1 cellular context compared by ENCODE assay signal in the genomic region with DNA sequence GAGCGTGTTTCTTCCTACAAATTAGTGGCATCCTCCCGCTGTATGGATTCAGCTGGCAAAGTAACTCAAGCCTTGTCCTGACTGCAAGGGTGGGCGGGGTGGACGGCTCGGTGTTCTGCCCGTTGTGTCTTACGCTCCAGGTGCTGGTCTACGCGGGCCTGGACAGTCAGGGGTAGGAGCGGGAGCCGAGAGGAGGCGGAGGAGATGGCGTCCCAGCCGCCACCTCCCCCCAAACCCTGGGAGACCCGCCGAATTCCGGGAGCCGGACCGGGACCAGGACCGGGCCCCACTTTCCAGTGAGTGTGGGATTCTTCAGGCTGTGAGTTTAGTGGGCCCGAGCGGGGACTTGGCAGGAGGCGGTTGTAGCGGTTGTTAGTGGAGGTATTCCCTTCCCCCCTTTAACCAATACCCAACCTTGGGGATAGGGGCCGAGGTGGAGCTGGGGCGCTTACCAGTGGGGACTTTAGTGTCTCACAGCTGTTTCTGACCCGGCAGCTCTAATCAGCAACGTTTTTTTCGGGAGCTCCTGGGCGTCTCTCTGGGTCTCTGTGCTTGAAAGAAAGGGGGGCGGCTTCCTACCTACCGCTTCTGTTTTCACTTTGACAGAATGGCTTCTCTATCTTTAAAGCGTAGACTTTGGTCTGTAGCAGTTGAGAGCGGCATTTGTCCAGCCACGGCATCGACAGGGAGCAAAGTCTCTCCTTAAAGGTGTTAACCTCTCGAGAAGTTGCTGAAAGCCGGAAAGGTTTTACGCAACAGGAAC.
TF ChIP-seq lines count a peak whose summit lies in the region.

A gene with protein sequence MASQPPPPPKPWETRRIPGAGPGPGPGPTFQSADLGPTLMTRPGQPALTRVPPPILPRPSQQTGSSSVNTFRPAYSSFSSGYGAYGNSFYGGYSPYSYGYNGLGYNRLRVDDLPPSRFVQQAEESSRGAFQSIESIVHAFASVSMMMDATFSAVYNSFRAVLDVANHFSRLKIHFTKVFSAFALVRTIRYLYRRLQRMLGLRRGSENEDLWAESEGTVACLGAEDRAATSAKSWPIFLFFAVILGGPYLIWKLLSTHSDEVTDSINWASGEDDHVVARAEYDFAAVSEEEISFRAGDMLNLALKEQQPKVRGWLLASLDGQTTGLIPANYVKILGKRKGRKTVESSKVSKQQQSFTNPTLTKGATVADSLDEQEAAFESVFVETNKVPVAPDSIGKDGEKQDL (plus strand): TSS at position 165 of the 763 bp plus-strand sequence. CDS start 40 bp downstream, at position 205.
A gene with protein sequence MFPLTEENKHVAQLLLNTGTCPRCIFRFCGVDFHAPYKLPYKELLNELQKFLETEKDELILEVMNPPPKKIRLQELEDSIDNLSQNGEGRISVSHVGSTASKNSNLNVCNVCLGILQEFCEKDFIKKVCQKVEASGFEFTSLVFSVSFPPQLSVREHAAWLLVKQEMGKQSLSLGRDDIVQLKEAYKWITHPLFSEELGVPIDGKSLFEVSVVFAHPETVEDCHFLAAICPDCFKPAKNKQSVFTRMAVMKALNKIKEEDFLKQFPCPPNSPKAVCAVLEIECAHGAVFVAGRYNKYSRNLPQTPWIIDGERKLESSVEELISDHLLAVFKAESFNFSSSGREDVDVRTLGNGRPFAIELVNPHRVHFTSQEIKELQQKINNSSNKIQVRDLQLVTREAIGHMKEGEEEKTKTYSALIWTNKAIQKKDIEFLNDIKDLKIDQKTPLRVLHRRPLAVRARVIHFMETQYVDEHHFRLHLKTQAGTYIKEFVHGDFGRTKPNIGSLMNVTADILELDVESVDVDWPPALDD (minus strand): TSS at position 700 of the 763 bp plus-strand sequence. CDS start 6,365 bp downstream, outside the sequence.

TF ChIP-seq in K562, 482 proteins besides CTCF, POLR2A, EP300 and RAD21 (continued from another document and continues in another):
- TF ChIP-seq, protein P1, sequence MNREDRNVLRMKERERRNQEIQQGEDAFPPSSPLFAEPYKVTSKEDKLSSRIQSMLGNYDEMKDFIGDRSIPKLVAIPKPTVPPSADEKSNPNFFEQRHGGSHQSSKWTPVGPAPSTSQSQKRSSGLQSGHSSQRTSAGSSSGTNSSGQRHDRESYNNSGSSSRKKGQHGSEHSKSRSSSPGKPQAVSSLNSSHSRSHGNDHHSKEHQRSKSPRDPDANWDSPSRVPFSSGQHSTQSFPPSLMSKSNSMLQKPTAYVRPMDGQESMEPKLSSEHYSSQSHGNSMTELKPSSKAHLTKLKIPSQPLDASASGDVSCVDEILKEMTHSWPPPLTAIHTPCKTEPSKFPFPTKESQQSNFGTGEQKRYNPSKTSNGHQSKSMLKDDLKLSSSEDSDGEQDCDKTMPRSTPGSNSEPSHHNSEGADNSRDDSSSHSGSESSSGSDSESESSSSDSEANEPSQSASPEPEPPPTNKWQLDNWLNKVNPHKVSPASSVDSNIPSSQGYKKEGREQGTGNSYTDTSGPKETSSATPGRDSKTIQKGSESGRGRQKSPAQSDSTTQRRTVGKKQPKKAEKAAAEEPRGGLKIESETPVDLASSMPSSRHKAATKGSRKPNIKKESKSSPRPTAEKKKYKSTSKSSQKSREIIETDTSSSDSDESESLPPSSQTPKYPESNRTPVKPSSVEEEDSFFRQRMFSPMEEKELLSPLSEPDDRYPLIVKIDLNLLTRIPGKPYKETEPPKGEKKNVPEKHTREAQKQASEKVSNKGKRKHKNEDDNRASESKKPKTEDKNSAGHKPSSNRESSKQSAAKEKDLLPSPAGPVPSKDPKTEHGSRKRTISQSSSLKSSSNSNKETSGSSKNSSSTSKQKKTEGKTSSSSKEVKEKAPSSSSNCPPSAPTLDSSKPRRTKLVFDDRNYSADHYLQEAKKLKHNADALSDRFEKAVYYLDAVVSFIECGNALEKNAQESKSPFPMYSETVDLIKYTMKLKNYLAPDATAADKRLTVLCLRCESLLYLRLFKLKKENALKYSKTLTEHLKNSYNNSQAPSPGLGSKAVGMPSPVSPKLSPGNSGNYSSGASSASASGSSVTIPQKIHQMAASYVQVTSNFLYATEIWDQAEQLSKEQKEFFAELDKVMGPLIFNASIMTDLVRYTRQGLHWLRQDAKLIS (CRISPR knock-in tag; IDR thresholded peaks at IDR 0.05): no peak
- TF ChIP-seq NCOA4 (IDR thresholded peaks at IDR 0.05; ENCODE audit: partially characterized antibody) (no peak), ZBTB11 (CRISPR knock-in tag; IDR thresholded peaks at IDR 0.05) (peak in 1 of 3 experiments; percentile 96; a peak in 1 of 6 replicates), MLLT1 (IDR thresholded peaks at IDR 0.05) (peak in 1 of 2 experiments; percentile 100; a peak in 2 of 4 replicates), HCFC1 (IDR thresholded peaks at IDR 0.05; ENCODE audit: low read depth, low read length) (peak; percentile 55), THAP7 (CRISPR knock-in tag; IDR thresholded peaks at IDR 0.05) (no peak), RFX7 (CRISPR knock-in tag; IDR thresholded peaks at IDR 0.05) (no peak), HLTF (IDR thresholded peaks at IDR 0.05) (peak; percentile 59; the same call in 1 of the 2 replicates), ZNF764 (CRISPR knock-in tag; IDR thresholded peaks at IDR 0.05; ENCODE audit: low read depth) (no peak), ZNF184 (CRISPR knock-in tag; IDR thresholded peaks at IDR 0.05) (no peak), BRF2 (IDR thresholded peaks at IDR 0.05; ENCODE audit: borderline replicate concordance, insufficient read depth, insufficient read length) (no peak), HNRNPK (IDR thresholded peaks at IDR 0.05; ENCODE audit: low read depth, low read length, poor library complexity, severe bottlenecking) (no peak), ZBTB8A (IDR thresholded peaks at IDR 0.05; ENCODE audit: partially characterized antibody) (no peak), SMAD1 (IDR thresholded peaks at IDR 0.05; ENCODE audit: low read depth, low read length, partially characterized antibody) (peak; percentile 29), CREB1 (IDR thresholded peaks at IDR 0.05) (no peak), CREB1 (CRISPR knock-in tag; IDR thresholded peaks at IDR 0.05) (peak; percentile 72), BRD4 (IDR thresholded peaks at IDR 0.05) (peak; percentile 58; the same call in 1 of the 2 replicates), HMGN3 (IDR thresholded peaks at IDR 0.05; ENCODE audit: borderline replicate concordance, extremely low read depth, insufficient read length, low read depth, low read length) (peak; percentile 49), ZBTB17 (CRISPR knock-in tag; IDR thresholded peaks at IDR 0.05) (peak; percentile 100), ZKSCAN3 (CRISPR knock-in tag; IDR thresholded peaks at IDR 0.05) (no peak), CGGBP1 (CRISPR knock-in tag; IDR thresholded peaks at IDR 0.05) (peak; percentile 32; the same call in 1 of the 2 replicates), EWSR1 (IDR thresholded peaks at IDR 0.05; ENCODE audit: borderline replicate concordance, low read depth, partially characterized antibody) (no peak), MAZ (CRISPR knock-in tag; conservative IDR thresholded peaks at IDR 0.05 in 1 of 2, IDR thresholded peaks at IDR 0.05 in 1 of 2) (0 out of 4 replicates have a peak, but pooled peaks of 1 of the 2 experiments have one; percentile 12), ATF7 (IDR thresholded peaks at IDR 0.05) (peak; percentile 25; the same call in 1 of the 2 replicates), ZNF263 (CRISPR knock-in tag; IDR thresholded peaks at IDR 0.05; ENCODE audit: borderline replicate concordance) (no peak), ADNP (tag; IDR thresholded peaks at IDR 0.05) (no peak), CCNT2 (IDR thresholded peaks at IDR 0.05; ENCODE audit: borderline replicate concordance, extremely low read depth, insufficient read length, low read depth, low read length) (peak; percentile 66), ZNF398 (CRISPR knock-in tag; IDR thresholded peaks at IDR 0.05) (no peak), ZNF431 (CRISPR knock-in tag; IDR thresholded peaks at IDR 0.05) (0 out of 2 replicates have a peak, but pooled peaks have one; percentile 38), DNMT1 (IDR thresholded peaks at IDR 0.05) (peak; percentile 68; the same call in 1 of the 2 replicates)
- TF ChIP-seq, protein P2, sequence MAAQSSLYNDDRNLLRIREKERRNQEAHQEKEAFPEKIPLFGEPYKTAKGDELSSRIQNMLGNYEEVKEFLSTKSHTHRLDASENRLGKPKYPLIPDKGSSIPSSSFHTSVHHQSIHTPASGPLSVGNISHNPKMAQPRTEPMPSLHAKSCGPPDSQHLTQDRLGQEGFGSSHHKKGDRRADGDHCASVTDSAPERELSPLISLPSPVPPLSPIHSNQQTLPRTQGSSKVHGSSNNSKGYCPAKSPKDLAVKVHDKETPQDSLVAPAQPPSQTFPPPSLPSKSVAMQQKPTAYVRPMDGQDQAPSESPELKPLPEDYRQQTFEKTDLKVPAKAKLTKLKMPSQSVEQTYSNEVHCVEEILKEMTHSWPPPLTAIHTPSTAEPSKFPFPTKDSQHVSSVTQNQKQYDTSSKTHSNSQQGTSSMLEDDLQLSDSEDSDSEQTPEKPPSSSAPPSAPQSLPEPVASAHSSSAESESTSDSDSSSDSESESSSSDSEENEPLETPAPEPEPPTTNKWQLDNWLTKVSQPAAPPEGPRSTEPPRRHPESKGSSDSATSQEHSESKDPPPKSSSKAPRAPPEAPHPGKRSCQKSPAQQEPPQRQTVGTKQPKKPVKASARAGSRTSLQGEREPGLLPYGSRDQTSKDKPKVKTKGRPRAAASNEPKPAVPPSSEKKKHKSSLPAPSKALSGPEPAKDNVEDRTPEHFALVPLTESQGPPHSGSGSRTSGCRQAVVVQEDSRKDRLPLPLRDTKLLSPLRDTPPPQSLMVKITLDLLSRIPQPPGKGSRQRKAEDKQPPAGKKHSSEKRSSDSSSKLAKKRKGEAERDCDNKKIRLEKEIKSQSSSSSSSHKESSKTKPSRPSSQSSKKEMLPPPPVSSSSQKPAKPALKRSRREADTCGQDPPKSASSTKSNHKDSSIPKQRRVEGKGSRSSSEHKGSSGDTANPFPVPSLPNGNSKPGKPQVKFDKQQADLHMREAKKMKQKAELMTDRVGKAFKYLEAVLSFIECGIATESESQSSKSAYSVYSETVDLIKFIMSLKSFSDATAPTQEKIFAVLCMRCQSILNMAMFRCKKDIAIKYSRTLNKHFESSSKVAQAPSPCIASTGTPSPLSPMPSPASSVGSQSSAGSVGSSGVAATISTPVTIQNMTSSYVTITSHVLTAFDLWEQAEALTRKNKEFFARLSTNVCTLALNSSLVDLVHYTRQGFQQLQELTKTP (IDR thresholded peaks at IDR 0.05; ENCODE audit: low read depth in 1 of 2, partially characterized antibody in 2 of 2): no peak
